Comparison of ENCODE assay signal across 12 cellular contexts in genomic region chr15:89820651-89821611, GRCh38. TPM values are rescaled to one million over a fixed set of nuclear protein-coding genes. Genes with fewer than 3 reads are reported as not detected.
DNase-seq lines count a peak whose midpoint lies in the region; ATAC-seq and TF ChIP-seq lines count a peak whose summit lies in the region.
"Had no signal": no experiment of that assay in that cellular context is flagged by ENCODE, and none has a peak within 500 bp of the region (broad histone marks: within the 10 kb centered on the region; RNA-seq: fewer than 3 reads in every experiment).

No MANE protein-coding gene starts in this region.

- intact Hi-C loops in left cardiac atrium (cut with DNase I): no loop called here

- peaks cover 3% of the 10 kb centered on the region for H3K9me3 Mint-ChIP-seq in activated T-helper 17 cell treated with anti-CD3 and anti-CD28 coated beads, Interleukin-2, amount 50 U/mL, for 72 hours
- H3K9me3 Mint-ChIP-seq in nephron progenitor cell: peaks cover 7% of the 10 kb centered on the region

- H3K27me3 Mint-ChIP-seq in activated T-helper 17 cell treated with anti-CD3 and anti-CD28 coated beads, Interleukin-2, amount 50 U/mL, for 72 hours: peaks cover 30% of the 10 kb centered on the region
- H3K27me3 Mint-ChIP-seq in nephron progenitor cell (ENCODE audit: low read depth, poor library complexity): peaks cover 67% of the 10 kb centered on the region

- TF ChIP-seq CTCF in nephron progenitor cell (IDR thresholded peaks at IDR 0.05): no peak

- H3K27ac Mint-ChIP-seq in activated T-helper 17 cell treated with anti-CD3 and anti-CD28 coated beads, Interleukin-2, amount 50 U/mL, for 72 hours: no peak overlapping the region
- H3K27ac Mint-ChIP-seq in nephron progenitor cell: no peak overlapping the region
- H3K27ac Mint-ChIP-seq: activated naive CD4-positive, alpha-beta T cell treated with anti-CD3 and anti-CD28 coated beads, Interleukin-2, amount 10 ng/mL, durations not matched to agents 7 days and 5 days had no signal

- peaks cover 7% of the 10 kb centered on the region for H3K36me3 Mint-ChIP-seq in activated T-helper 17 cell treated with anti-CD3 and anti-CD28 coated beads, Interleukin-2, amount 50 U/mL, for 72 hours (ENCODE audit: low read depth)
- peaks cover 5% of the 10 kb centered on the region for H3K36me3 Mint-ChIP-seq in nephron progenitor cell (ENCODE audit: low read depth)
- H3K36me3 Mint-ChIP-seq: activated naive CD4-positive, alpha-beta T cell treated with anti-CD3 and anti-CD28 coated beads, Interleukin-2, amount 10 ng/mL, durations not matched to agents 7 days and 5 days had no signal

- no peaks in the 10 kb centered on the region for H3K4me1 Mint-ChIP-seq in activated T-helper 17 cell treated with anti-CD3 and anti-CD28 coated beads, Interleukin-2, amount 50 U/mL, for 72 hours
- peaks cover 3% of the 10 kb centered on the region for H3K4me1 Mint-ChIP-seq in nephron progenitor cell
- H3K4me1 Mint-ChIP-seq: activated naive CD4-positive, alpha-beta T cell treated with anti-CD3 and anti-CD28 coated beads, Interleukin-2, amount 10 ng/mL, durations not matched to agents 7 days and 5 days had no signal

- H3K4me3 Mint-ChIP-seq in activated T-helper 17 cell treated with anti-CD3 and anti-CD28 coated beads, Interleukin-2, amount 50 U/mL, for 72 hours: no peak overlapping the region
- no peak overlapping the region for H3K4me3 Mint-ChIP-seq in nephron progenitor cell
- H3K4me3 Mint-ChIP-seq: activated naive CD4-positive, alpha-beta T cell treated with anti-CD3 and anti-CD28 coated beads, Interleukin-2, amount 10 ng/mL, durations not matched to agents 7 days and 5 days had no signal

- peak; percentile 46 for ATAC-seq in activated T-helper 17 cell treated with anti-CD3 and anti-CD28 coated beads, Interleukin-2, amount 50 U/mL, for 72 hours (replicated peaks)
- ATAC-seq in left cardiac atrium: peak; percentile 23 to 65

- DNase-seq in HT1080 (ENCODE audit: low read depth): peak; percentile 93
- DNase-seq in left cardiac atrium: no peak
- DNase-seq in stromal cell of bone marrow (ENCODE audit: low read depth): peak; percentile 81
- no peak for DNase-seq in NAMALWA (ENCODE audit: low spot score)
- DNase-seq in stimulated activated CD4-positive, alpha-beta T cell treated with anti-CD3 and anti-CD28 coated beads, Interleukin-4, amount 100 ng/mL, for 4 hours: no peak
- no peak for DNase-seq in nephron progenitor cell
- DNase-seq: activated naive CD4-positive, alpha-beta T cell treated with anti-CD3 and anti-CD28 coated beads, Interleukin-2, amount 10 ng/mL, durations not matched to agents 7 days and 5 days; DMS79 treated with DMSO at 0.1 percent for 48 hours; GOT3; occipital lobe had no signal

RNA-seq across cellular contexts. Expression of gene ANPEP, which starts 6.3 kb away (rescaled TPM):
- total RNA-seq in HT1080 (2014; rRNA removed; shearing (Covaris generic)): 357 and 384 TPM in 2 replicates
- polyA plus RNA-seq in HT1080 (2015; cell fraction: cytosol; rRNA removed): 340 and 361 TPM in 2 replicates
- polyA plus RNA-seq in HT1080 (2015; cell fraction: nucleus; rRNA removed): 1,086 and 1,306 TPM in 2 replicates
- total RNA-seq in activated T-helper 17 cell treated with anti-CD3 and anti-CD28 coated beads, Interleukin-2, amount 50 U/mL, for 72 hours: under 1 TPM; 0.19 to 0.45 TPM
- 10 to 100 TPM in 1 of 2 donors, 1 to 10 TPM in 1; 5.6 to 21.0 TPM for total RNA-seq in left cardiac atrium

RNA-seq across cellular contexts. Expression of gene MESP2, which starts 44.8 kb away (rescaled TPM):
- total RNA-seq in HT1080 (2014; rRNA removed; shearing (Covaris generic)): not detected in 2 replicates
- not detected in 2 replicates for polyA plus RNA-seq in HT1080 (2015; cell fraction: cytosol; rRNA removed)
- not detected in 2 replicates for polyA plus RNA-seq in HT1080 (2015; cell fraction: nucleus; rRNA removed)
- total RNA-seq in activated T-helper 17 cell treated with anti-CD3 and anti-CD28 coated beads, Interleukin-2, amount 50 U/mL, for 72 hours: under 1 TPM in 1 of 2 donors, not detected in 1; 0.15 TPM
- total RNA-seq in left cardiac atrium: under 1 TPM; 0.16 to 0.56 TPM
- total RNA-seq: occipital lobe, Peyer's patch had no signal

Comparison
In these comparisons a context has a peak if more than half of its experiments do, and no peak if none do; other contexts are left out.
1. DNase-seq: peak in HT1080 (single experiment) and stromal cell of bone marrow (single experiment); none in left cardiac atrium (single experiment), NAMALWA (single experiment), stimulated activated CD4-positive, alpha-beta T cell treated with anti-CD3 and anti-CD28 coated beads, Interleukin-4, amount 100 ng/mL, for 4 hours (0 of 2) and nephron progenitor cell (single experiment).
2. RNA of gene ANPEP, which starts 6.3 kb away (total RNA-seq): 357 to 384 TPM in HT1080; 5.6 to 21.0 TPM in left cardiac atrium and 0.19 to 0.45 TPM in activated T-helper 17 cell treated with anti-CD3 and anti-CD28 coated beads, Interleukin-2, amount 50 U/mL, for 72 hours; every median in the first group is over 10 times any median in the second.